In genomic region chr3:28022916-28023315, GRCh38 we compare ENCODE assay signal across 33 cellular contexts.
DNase-seq lines count a peak whose midpoint lies in the region; ATAC-seq, FAIRE-seq and TF ChIP-seq lines count a peak whose summit lies in the region.
"Had no signal": no experiment of that assay in that cellular context is flagged by ENCODE, and none has a peak within 500 bp of the region (broad histone marks: within the 10 kb centered on the region; RNA-seq: fewer than 3 reads in every experiment).

No MANE protein-coding gene starts in this region.

- no peak for TF ChIP-seq CTCF in mesothelial cell of epicardium (IDR thresholded peaks at IDR 0.05; ENCODE audit: unreplicated experiment)
- TF ChIP-seq CTCF in endodermal cell (conservative IDR thresholded peaks at IDR 0.05), result no peak

- H3K9me3 ChIP-seq in endodermal cell (ENCODE audit: control insufficient read depth, low read length), result peaks cover 7% of the 10 kb centered on the region

- 88 to 100% methylated on average over 1 to 3 of the region's 3 CpGs for WGBS in endodermal cell (ENCODE audit: insufficient coverage in 1 of 2, insufficient read length in 1 of 2), 2 experiments

- no peak for TF ChIP-seq POLR2A in GM12891 (IDR thresholded peaks at IDR 0.05; ENCODE audit: low read depth, low read length)

- no peak for DNase-seq in GM12891 (ENCODE audit: insufficient read length, low spot score)
- peak; percentile 9 for DNase-seq in HT-29 (ENCODE audit: low spot score)
- DNase-seq in NOMO-1 treated with DMSO at 0.1 percent for 48 hours (lab: John Stamatoyannopoulos, UW; ENCODE audit: unreplicated experiment), result peak; percentile 59
- no peak for DNase-seq in mesothelial cell of epicardium (ENCODE audit: low spot score in 2 of 2, unreplicated experiment in 2 of 2)
- DNase-seq in endodermal cell, result no peak
- DNase-seq in activated T-cell treated with anti-CD3 and anti-CD28 coated beads, Interleukin-2, amount 50 U/mL, for 1 hour, result no peak
- DNase-seq: activated CD4-positive, alpha-beta memory T cell treated with anti-CD3 and anti-CD28 coated beads for 36 hours; activated CD8-positive, alpha-beta memory T cell treated with anti-CD3 and anti-CD28 coated beads, Interleukin-2, amount 50 U/mL, for 48 hours; activated naive CD8-positive, alpha-beta T cell treated with anti-CD3 and anti-CD28 coated beads for 36 hours; central memory CD4-positive, alpha-beta T cell; dermis blood vessel endothelial cell; H7; KG1; NCI-H1092 treated with DMSO at 0.1 percent for 48 hours; NCI-H2081; NCI-H226; NCI-H774; posterior cingulate gyrus; SHP77 treated with DMSO at 0.1 percent for 48 hours; stomach; T-helper 1 cell; tibial artery had no signal

- no peak overlapping the region for H3K4me3 ChIP-seq in endodermal cell (ENCODE audit: low read length)
- H3K4me3 ChIP-seq: lung, neural progenitor cell, stomach, tibial artery had no signal

- H3K4me1 ChIP-seq in endodermal cell (ENCODE audit: control insufficient read depth, insufficient read depth, low read length), result no peaks in the 10 kb centered on the region
- H3K4me1 ChIP-seq: stomach, tibial artery had no signal

- H3K9ac ChIP-seq in endodermal cell (ENCODE audit: extremely low read depth, low read length, poor library complexity, severe bottlenecking), result no peak overlapping the region
- H3K9ac ChIP-seq: neural progenitor cell had no signal

- no peak overlapping the region for H3K27ac Mint-ChIP-seq in mesothelial cell of epicardium
- no peak overlapping the region for H3K27ac Mint-ChIP-seq in endodermal cell
- H3K27ac Mint-ChIP-seq: activated CD4-positive, alpha-beta memory T cell treated with anti-CD3 and anti-CD28 coated beads for 36 hours; activated naive CD8-positive, alpha-beta T cell treated with anti-CD3 and anti-CD28 coated beads for 36 hours; activated T-helper 2 cell treated with anti-CD3 and anti-CD28 coated beads, Interferon-gamma antibody, Interleukin-2, Interleukin-4, amounts not matched to agents 10 μg/mL and 5 μg/mL and 100 μg/mL, durations not matched to agents 14 hours and 24 hours and 36 hours; CD14-positive monocyte; neural progenitor cell had no signal

- no peak for FAIRE-seq in GM12891 (lab: Jason Lieb, UNC)
- FAIRE-seq: astrocyte, TTC549 had no signal

- H3K9me3 Mint-ChIP-seq in mesothelial cell of epicardium (peaks cover 23% of the 10 kb centered on the region), endodermal cell (peaks cover 31% of the 10 kb centered on the region)

- H3K4me1 Mint-ChIP-seq in mesothelial cell of epicardium (no peaks in the 10 kb centered on the region), endodermal cell (no peaks in the 10 kb centered on the region)
- H3K4me1 Mint-ChIP-seq: CD14-positive monocyte, neural progenitor cell had no signal

- H3K27me3 Mint-ChIP-seq in mesothelial cell of epicardium (ENCODE audit: low read depth), result no peaks in the 10 kb centered on the region
- no peaks in the 10 kb centered on the region for H3K27me3 Mint-ChIP-seq in endodermal cell (ENCODE audit: insufficient read depth)
- H3K27me3 Mint-ChIP-seq: activated CD4-positive, alpha-beta memory T cell treated with anti-CD3 and anti-CD28 coated beads for 36 hours; activated naive CD8-positive, alpha-beta T cell treated with anti-CD3 and anti-CD28 coated beads for 36 hours had no signal

- no peak overlapping the region for H3K27ac ChIP-seq in endodermal cell (ENCODE audit: low read depth, low read length)
- H3K27ac ChIP-seq: neural progenitor cell, stomach, tibial artery had no signal

- no peaks in the 10 kb centered on the region for H3K36me3 ChIP-seq in endodermal cell (ENCODE audit: control insufficient read depth, insufficient read depth, low read length)
- H3K36me3 ChIP-seq: neural progenitor cell, stomach, tibial artery had no signal

- ATAC-seq in esophagus mucosa, result peak; percentile 81
- ATAC-seq in HG02970 (IDR thresholded peaks at IDR 0.05; ENCODE audit: low FRiP score, unreplicated experiment), result no peak
- ATAC-seq: activated CD4-positive, CD25-positive, alpha-beta regulatory T cell treated with anti-CD3 and anti-CD28 coated beads, Interleukin-2, amount 50 U/mL, for 24 hours; Panc1; sciatic nerve had no signal

- H3K27me3 ChIP-seq in endodermal cell (ENCODE audit: control insufficient read depth, insufficient read depth, low read length, poor library complexity, severe bottlenecking), result no peaks in the 10 kb centered on the region
- H3K27me3 ChIP-seq: neural progenitor cell, stomach, tibial artery had no signal

- H3K4me3 Mint-ChIP-seq in mesothelial cell of epicardium, result no peak overlapping the region
- H3K4me3 Mint-ChIP-seq in endodermal cell, result no peak overlapping the region
- H3K4me3 Mint-ChIP-seq: activated CD4-positive, alpha-beta memory T cell treated with anti-CD3 and anti-CD28 coated beads for 36 hours; activated naive CD8-positive, alpha-beta T cell treated with anti-CD3 and anti-CD28 coated beads for 36 hours; CD14-positive monocyte; neural progenitor cell had no signal

- H3K36me3 Mint-ChIP-seq in mesothelial cell of epicardium (peaks cover 7% of the 10 kb centered on the region), endodermal cell (ENCODE audit: low read depth) (peaks cover 26% of the 10 kb centered on the region)
- H3K36me3 Mint-ChIP-seq: CD14-positive monocyte had no signal

TF ChIP-seq in GM12891, 5 proteins besides CTCF, POLR2A, EP300 and RAD21:
- TF ChIP-seq TAF1 (IDR thresholded peaks at IDR 0.05; ENCODE audit: low read depth, low read length), result no peak
- TF ChIP-seq SPI1 (IDR thresholded peaks at IDR 0.05; ENCODE audit: low read depth, low read length), result peak; percentile 52
- TF ChIP-seq POLR2AphosphoS5 (IDR thresholded peaks at IDR 0.05; ENCODE audit: low read depth, low read length), result no peak
TF ChIP-seq in GM12891: peak in this region for 1.

Comparison
In these comparisons a context has a peak if more than half of its experiments do, and no peak if none do; other contexts are left out.
1. DNase-seq: peak in HT-29 (single experiment) and NOMO-1 treated with DMSO at 0.1 percent for 48 hours (single experiment); none in GM12891 (single experiment), mesothelial cell of epicardium (0 of 2), endodermal cell (single experiment) and activated T-cell treated with anti-CD3 and anti-CD28 coated beads, Interleukin-2, amount 50 U/mL, for 1 hour (single experiment).